Comparison of ENCODE assay signal across 1 cellular context in the genomic region with DNA sequence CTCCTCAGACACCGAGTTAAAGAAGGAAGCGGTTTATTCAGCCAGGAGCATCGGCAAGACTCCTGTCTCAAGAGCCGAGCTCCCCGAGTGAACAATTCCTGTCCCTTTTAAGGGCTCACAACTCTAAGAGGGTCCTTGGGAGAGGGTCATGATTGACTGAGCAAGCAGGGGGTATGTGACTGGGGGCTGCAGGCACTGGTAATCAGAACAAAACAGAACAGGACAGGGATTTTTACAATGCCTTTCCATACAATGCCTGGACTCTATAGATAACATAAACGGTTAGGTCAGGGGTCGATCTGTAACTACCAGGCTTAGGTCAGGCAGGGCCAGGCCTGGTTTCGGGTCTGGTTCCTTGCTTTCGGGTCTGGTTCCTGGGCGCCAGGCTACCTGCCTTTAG.
TF ChIP-seq lines count a peak whose summit lies in the region.
"Not testable (repeated sequence)": the region's sequence is repeated elsewhere in the genome, so short reads cannot be mapped to it uniquely, and the experiment has no call there.

No MANE protein-coding gene starts in this region.

TF ChIP-seq in K562, 482 proteins besides CTCF, POLR2A, EP300 and RAD21 (continued from another document):
- TF ChIP-seq TCF3 (CRISPR knock-in tag; IDR thresholded peaks at IDR 0.05) = peak; percentile 80
- peak in 1 of 2 experiments; percentile 59; a peak in 1 of 3 replicates for TF ChIP-seq CBX3 (IDR thresholded peaks at IDR 0.05; ENCODE audit: borderline replicate concordance in 1 of 2, low read length in 2 of 2)
- TF ChIP-seq MYBL2 (IDR thresholded peaks at IDR 0.05; ENCODE audit: low read depth) = peak; percentile 48
- TF ChIP-seq MYBL2 (CRISPR knock-in tag; IDR thresholded peaks at IDR 0.05; ENCODE audit: borderline replicate concordance); TEAD4 (CRISPR knock-in tag; IDR thresholded peaks at IDR 0.05; ENCODE audit: borderline replicate concordance); NR2C1 (IDR thresholded peaks at IDR 0.05): not testable (repeated sequence)
- TF ChIP-seq, protein P1, sequence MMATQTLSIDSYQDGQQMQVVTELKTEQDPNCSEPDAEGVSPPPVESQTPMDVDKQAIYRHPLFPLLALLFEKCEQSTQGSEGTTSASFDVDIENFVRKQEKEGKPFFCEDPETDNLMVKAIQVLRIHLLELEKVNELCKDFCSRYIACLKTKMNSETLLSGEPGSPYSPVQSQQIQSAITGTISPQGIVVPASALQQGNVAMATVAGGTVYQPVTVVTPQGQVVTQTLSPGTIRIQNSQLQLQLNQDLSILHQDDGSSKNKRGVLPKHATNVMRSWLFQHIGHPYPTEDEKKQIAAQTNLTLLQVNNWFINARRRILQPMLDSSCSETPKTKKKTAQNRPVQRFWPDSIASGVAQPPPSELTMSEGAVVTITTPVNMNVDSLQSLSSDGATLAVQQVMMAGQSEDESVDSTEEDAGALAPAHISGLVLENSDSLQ (IDR thresholded peaks at IDR 0.05) = peak; percentile 12; the same call in 1 of the 2 replicates
- TF ChIP-seq PML (IDR thresholded peaks at IDR 0.05; ENCODE audit: low read length) = 0 out of 2 replicates have a peak, but pooled peaks have one; percentile 20
- peak; percentile 52; the same call in 1 of the 2 replicates for TF ChIP-seq SMARCE1 (IDR thresholded peaks at IDR 0.05)
- TF ChIP-seq TEAD4 (IDR thresholded peaks at IDR 0.05; ENCODE audit: low read length) = peak; percentile 78
- peak; percentile 61; the same call in 1 of the 2 replicates for TF ChIP-seq NFIC (IDR thresholded peaks at IDR 0.05)
- TF ChIP-seq CXXC5 (CRISPR knock-in tag; IDR thresholded peaks at IDR 0.05) = peak; percentile 49
- TF ChIP-seq RCOR1 (IDR thresholded peaks at IDR 0.05; ENCODE audit: borderline replicate concordance in 1 of 2, low read depth in 2 of 2, low read length in 2 of 2) = peak in 1 of 2 experiments; percentile 63; a peak in 1 of 4 replicates
- peak; percentile 89 for TF ChIP-seq NR2C1 (tag; IDR thresholded peaks at IDR 0.05)
- peak; percentile 86 to 91 for TF ChIP-seq TRIM24 (IDR thresholded peaks at IDR 0.05)
- TF ChIP-seq SMAD4 (CRISPR knock-in tag; conservative IDR thresholded peaks at IDR 0.05) = peak; percentile 50
- peak; percentile 82 for TF ChIP-seq DPF2 (IDR thresholded peaks at IDR 0.05)
- TF ChIP-seq SOX6 (IDR thresholded peaks at IDR 0.05) = peak; percentile 66; the same call in 1 of the 2 replicates
- peak; percentile 55; the same call in 1 of the 2 replicates for TF ChIP-seq CC2D1A (IDR thresholded peaks at IDR 0.05)
